In genomic region chr1:3170566-3171453, GRCh38 we compare ENCODE assay signal across 1 cellular context.
TF ChIP-seq lines count a peak whose summit lies in the region.

No MANE protein-coding gene starts in this region.

TF ChIP-seq in HEK293, 187 proteins besides CTCF, POLR2A, EP300 and RAD21 (continued from another document):
- TF ChIP-seq ZSCAN5A (tag by site-specific recombination; IDR thresholded peaks at IDR 0.05) (no peak), ZNF404 (tag by site-specific recombination; IDR thresholded peaks at IDR 0.05) (no peak), ZNF24 (tag by site-specific recombination; IDR thresholded peaks at IDR 0.05) (no peak), KLF10 (tag by site-specific recombination; IDR thresholded peaks at IDR 0.05) (no peak), ZNF792 (tag by site-specific recombination; IDR thresholded peaks at IDR 0.05) (no peak), TRIM28 (IDR thresholded peaks at IDR 0.05; ENCODE audit: borderline replicate concordance, low read length) (peak; percentile 61; the same call in 1 of the 2 replicates), MEIS1 (CRISPR knock-in tag; IDR thresholded peaks at IDR 0.05; ENCODE audit: borderline replicate concordance) (no peak), PATZ1 (tag by site-specific recombination; IDR thresholded peaks at IDR 0.05) (peak; percentile 75), ZNF155 (tag by site-specific recombination; IDR thresholded peaks at IDR 0.05) (no peak), ZNF645 (tag by site-specific recombination; IDR thresholded peaks at IDR 0.05) (no peak), ZNF266 (tag by site-specific recombination; IDR thresholded peaks at IDR 0.05; ENCODE audit: low read depth) (no peak), ZNF311 (tag by site-specific recombination; IDR thresholded peaks at IDR 0.05; ENCODE audit: borderline replicate concordance) (no peak), HOXA7 (CRISPR knock-in tag; IDR thresholded peaks at IDR 0.05; ENCODE audit: borderline replicate concordance) (no peak), SALL2 (tag by site-specific recombination; IDR thresholded peaks at IDR 0.05; ENCODE audit: borderline replicate concordance) (no peak), ZNF280D (tag by site-specific recombination; IDR thresholded peaks at IDR 0.05) (no peak), SETDB1 (IDR thresholded peaks at IDR 0.05; ENCODE audit: insufficient read length, low read length) (no peak), ZNF571 (tag by site-specific recombination; IDR thresholded peaks at IDR 0.05) (no peak), ZNF394 (tag by site-specific recombination; IDR thresholded peaks at IDR 0.05; ENCODE audit: borderline replicate concordance) (no peak), ZNF664 (tag by site-specific recombination; IDR thresholded peaks at IDR 0.05) (no peak), OSR2 (tag by site-specific recombination; IDR thresholded peaks at IDR 0.05) (no peak), ZNF433 (tag by site-specific recombination; IDR thresholded peaks at IDR 0.05; ENCODE audit: low read depth) (no peak), ZNF37A (tag by site-specific recombination; IDR thresholded peaks at IDR 0.05) (no peak), ZNF670 (tag by site-specific recombination; IDR thresholded peaks at IDR 0.05; ENCODE audit: low read depth) (no peak), ZNF202 (tag by site-specific recombination; IDR thresholded peaks at IDR 0.05; ENCODE audit: borderline replicate concordance) (no peak), ZBTB8A (tag by site-specific recombination; IDR thresholded peaks at IDR 0.05) (peak; percentile 38; the same call in 1 of the 2 replicates), ZNF785 (tag by site-specific recombination; IDR thresholded peaks at IDR 0.05) (no peak), SP2 (tag by site-specific recombination; IDR thresholded peaks at IDR 0.05) (peak; percentile 44), ZNF529 (tag by site-specific recombination; IDR thresholded peaks at IDR 0.05; ENCODE audit: insufficient replicate concordance) (no peak), ZNF658 (tag by site-specific recombination; IDR thresholded peaks at IDR 0.05) (no peak), ZSCAN16 (tag by site-specific recombination; IDR thresholded peaks at IDR 0.05) (no peak), HOXC10 (CRISPR knock-in tag; IDR thresholded peaks at IDR 0.05) (no peak), ZNF391 (tag by site-specific recombination; IDR thresholded peaks at IDR 0.05; ENCODE audit: borderline replicate concordance, low read depth) (no peak), ZNF133 (tag by site-specific recombination; IDR thresholded peaks at IDR 0.05) (no peak), ZNF530 (tag by site-specific recombination; IDR thresholded peaks at IDR 0.05; ENCODE audit: low read depth) (no peak), ZNF214 (tag by site-specific recombination; IDR thresholded peaks at IDR 0.05; ENCODE audit: borderline replicate concordance) (no peak), ZSCAN30 (tag by site-specific recombination; IDR thresholded peaks at IDR 0.05) (no peak), ZBTB6 (tag by site-specific recombination; IDR thresholded peaks at IDR 0.05) (no peak), ZBTB17 (tag by site-specific recombination; IDR thresholded peaks at IDR 0.05) (no peak)
